Comparison of ENCODE assay signal across 12 cellular contexts in genomic region chr6:151400473-151400872, GRCh38. TPM values are rescaled to one million over a fixed set of nuclear protein-coding genes. Genes with fewer than 3 reads are reported as not detected.
DNase-seq lines count a peak whose midpoint lies in the region; ATAC-seq and TF ChIP-seq lines count a peak whose summit lies in the region.
"Had no signal": no experiment of that assay in that cellular context is flagged by ENCODE, and none has a peak within 500 bp of the region (broad histone marks: within the 10 kb centered on the region; RNA-seq: fewer than 3 reads in every experiment).

No MANE protein-coding gene starts in this region.

- no peak overlapping the region for H2BK5ac ChIP-seq in mesenchymal stem cell (ENCODE audit: low read depth, low read length, poor library complexity, severe bottlenecking)

- H4K91ac ChIP-seq in mesenchymal stem cell (ENCODE audit: low read length): no peak overlapping the region

- DNase-seq in CD4-positive, CD25-positive, alpha-beta regulatory T cell: no peak
- DNase-seq in HCEC 1CT (peak; percentile 73), mesenchymal stem cell (peak; percentile 29), NCI-H524 (lab: John Stamatoyannopoulos, UW) (no peak), lower leg skin (ENCODE audit: low spot score in 2 of 2) (no peak), NCI-H345 treated with DMSO at 0.1 percent for 48 hours (lab: John Stamatoyannopoulos, UW; ENCODE audit: unreplicated experiment) (no peak)
- DNase-seq: body of pancreas, DND-41, NCI-H2107, OCI-M1, T-helper 9 cell had no signal

- H2AK5ac ChIP-seq in mesenchymal stem cell (ENCODE audit: low read length, severe bottlenecking): no peak overlapping the region

- no peaks in the 10 kb centered on the region for H3K79me1 ChIP-seq in mesenchymal stem cell (replicated peaks; ENCODE audit: low read length, poor library complexity, severe bottlenecking)

- WGBS in mesenchymal stem cell: 89% methylated on average over 3 of the region's 6 CpGs
- WGBS in lower leg skin, 2 donors: 61 to 62% methylated on average over 5 to 6 of the region's 6 CpGs

- no peak overlapping the region for H2BK15ac ChIP-seq in mesenchymal stem cell (ENCODE audit: low read depth, poor library complexity, severe bottlenecking)

- H3K36me3 Mint-ChIP-seq in CD4-positive, CD25-positive, alpha-beta regulatory T cell: peaks cover 16% of the 10 kb centered on the region
- peaks cover 76% of the 10 kb centered on the region for H3K36me3 Mint-ChIP-seq in activated T-helper 17 cell treated with anti-CD3 and anti-CD28 coated beads, Interleukin-2, amount 50 U/mL, for 72 hours (ENCODE audit: low read depth)

- TF ChIP-seq POLR2A in lower leg skin (IDR thresholded peaks at IDR 0.05): no peak

- H3K4ac ChIP-seq in mesenchymal stem cell (ENCODE audit: low read depth in 1 of 2, low read length in 2 of 2): no peak overlapping the region

- H3K27ac Mint-ChIP-seq in CD4-positive, CD25-positive, alpha-beta regulatory T cell: peak overlapping the region in 2 of 3 donors; percentile 47 to 85
- H3K27ac Mint-ChIP-seq in activated T-helper 17 cell treated with anti-CD3 and anti-CD28 coated beads, Interleukin-2, amount 50 U/mL, for 72 hours: peak overlapping the region; percentile 58

- no peak overlapping the region for H3K4me3 Mint-ChIP-seq in CD4-positive, CD25-positive, alpha-beta regulatory T cell
- peak overlapping the region; percentile 52 for H3K4me3 Mint-ChIP-seq in activated T-helper 17 cell treated with anti-CD3 and anti-CD28 coated beads, Interleukin-2, amount 50 U/mL, for 72 hours

- no peak overlapping the region for H3K18ac ChIP-seq in mesenchymal stem cell (ENCODE audit: low read depth in 1 of 2, low read length in 2 of 2)

- H3K4me1 ChIP-seq in CD4-positive, CD25-positive, alpha-beta regulatory T cell (ENCODE audit: control insufficient read depth, insufficient read depth, low read length, poor library complexity, severe bottlenecking): peaks cover 50% of the 10 kb centered on the region
- peaks cover 4% of the 10 kb centered on the region for H3K4me1 ChIP-seq in mesenchymal stem cell (ENCODE audit: control insufficient read depth, insufficient read depth, low read depth, low read length)

- TF ChIP-seq CTCF in lower leg skin (IDR thresholded peaks at IDR 0.05): no peak

- H3K23ac ChIP-seq in mesenchymal stem cell (ENCODE audit: low read length in 2 of 2): no peak overlapping the region

- no peak for ATAC-seq in CD4-positive, CD25-positive, alpha-beta regulatory T cell (ENCODE audit: low read depth in 2 of 2)
- ATAC-seq in activated T-helper 17 cell treated with anti-CD3 and anti-CD28 coated beads, Interleukin-2, amount 50 U/mL, for 72 hours (replicated peaks): no peak
- ATAC-seq: body of pancreas had no signal

- H3K14ac ChIP-seq in mesenchymal stem cell (ENCODE audit: low read length in 2 of 2): no peak overlapping the region

- H3K9me3 Mint-ChIP-seq in CD4-positive, CD25-positive, alpha-beta regulatory T cell: no peaks in the 10 kb centered on the region
- H3K9me3 Mint-ChIP-seq in activated T-helper 17 cell treated with anti-CD3 and anti-CD28 coated beads, Interleukin-2, amount 50 U/mL, for 72 hours: no peaks in the 10 kb centered on the region

- H4K8ac ChIP-seq in mesenchymal stem cell (ENCODE audit: low read length): no peak overlapping the region

- H3K9me3 ChIP-seq in CD4-positive, CD25-positive, alpha-beta regulatory T cell (ENCODE audit: control insufficient read depth in 2 of 2, low read length in 2 of 2): no peaks in the 10 kb centered on the region
- H3K9me3 ChIP-seq in mesenchymal stem cell (ENCODE audit: control insufficient read depth, low read length): no peaks in the 10 kb centered on the region
- H3K9me3 ChIP-seq: body of pancreas had no signal

- no peak overlapping the region for H2BK120ac ChIP-seq in mesenchymal stem cell (ENCODE audit: low read depth, low read length)

- no peak overlapping the region for H3K27ac ChIP-seq in CD4-positive, CD25-positive, alpha-beta regulatory T cell (ENCODE audit: insufficient read depth, low read length, poor library complexity, severe bottlenecking)
- H3K27ac ChIP-seq in mesenchymal stem cell (ENCODE audit: low read length, poor library complexity, severe bottlenecking): no peak overlapping the region
- H3K27ac ChIP-seq: body of pancreas had no signal

- H3K4me2 ChIP-seq in mesenchymal stem cell (ENCODE audit: low read length, poor library complexity, severe bottlenecking): no peak overlapping the region

- no peak overlapping the region for H3K4me3 ChIP-seq in CD4-positive, CD25-positive, alpha-beta regulatory T cell (ENCODE audit: low read depth, low read length)
- H3K4me3 ChIP-seq in mesenchymal stem cell (ENCODE audit: insufficient read depth in 1 of 2, low read depth in 1 of 2, low read length in 2 of 2): no peak overlapping the region
- H3K4me3 ChIP-seq in lower leg skin (ENCODE audit: low read depth, poor library complexity, severe bottlenecking): no peak overlapping the region
- H3K4me3 ChIP-seq: body of pancreas had no signal

- H2AFZ ChIP-seq in mesenchymal stem cell (ENCODE audit: low read depth, low read length): no peak overlapping the region

- peaks cover 26% of the 10 kb centered on the region for H3K36me3 ChIP-seq in CD4-positive, CD25-positive, alpha-beta regulatory T cell (ENCODE audit: control insufficient read depth, insufficient read depth, low read length)
- H3K36me3 ChIP-seq in mesenchymal stem cell (ENCODE audit: control insufficient read depth in 1 of 2, insufficient read depth in 2 of 2, low read depth in 1 of 2, low read length in 2 of 2): peaks cover 6 to 46% of the 10 kb centered on the region in 2 experiments

- no peak overlapping the region for H2BK12ac ChIP-seq in mesenchymal stem cell (ENCODE audit: low read length in 2 of 2)

- no peak overlapping the region for H3K9ac ChIP-seq in mesenchymal stem cell (ENCODE audit: low read length)

- peaks cover 18 to 77% (median 59%) of the 10 kb centered on the region in 4 donors for H3K4me1 Mint-ChIP-seq in CD4-positive, CD25-positive, alpha-beta regulatory T cell
- H3K4me1 Mint-ChIP-seq in activated T-helper 17 cell treated with anti-CD3 and anti-CD28 coated beads, Interleukin-2, amount 50 U/mL, for 72 hours: peaks cover 21% of the 10 kb centered on the region

- no peaks in the 10 kb centered on the region for H3K27me3 ChIP-seq in CD4-positive, CD25-positive, alpha-beta regulatory T cell (ENCODE audit: control insufficient read depth, insufficient read depth, low read length)
- no peaks in the 10 kb centered on the region for H3K27me3 ChIP-seq in mesenchymal stem cell (ENCODE audit: control insufficient read depth in 1 of 2, insufficient read depth in 1 of 2, low read length in 2 of 2)
- H3K27me3 ChIP-seq: body of pancreas had no signal

- no peaks in the 10 kb centered on the region for H3K27me3 Mint-ChIP-seq in CD4-positive, CD25-positive, alpha-beta regulatory T cell
- H3K27me3 Mint-ChIP-seq in activated T-helper 17 cell treated with anti-CD3 and anti-CD28 coated beads, Interleukin-2, amount 50 U/mL, for 72 hours: no peaks in the 10 kb centered on the region

- intact Hi-C loops in lower leg skin (cut with DNase I; ENCODE audit: low total_unique reads): no loop called here

RNA-seq across cellular contexts. Expression of gene ZBTB2, which starts 9.1 kb away (rescaled TPM):
- 31.9 TPM for total RNA-seq in CD4-positive, CD25-positive, alpha-beta regulatory T cell
- 10 to 100 TPM; 18.0 to 20.9 (median 19.5) TPM for polyA plus RNA-seq in CD4-positive, CD25-positive, alpha-beta regulatory T cell
- total RNA-seq in activated T-helper 17 cell treated with anti-CD3 and anti-CD28 coated beads, Interleukin-2, amount 50 U/mL, for 72 hours: 10 to 100 TPM; 12.9 to 19.0 TPM
- 18.4 TPM for polyA plus RNA-seq in mesenchymal stem cell (2013, experiment 1 of 2)
- polyA plus RNA-seq in mesenchymal stem cell (2013, experiment 2 of 2): 18.0 TPM
- total RNA-seq in lower leg skin: 10 to 100 TPM; 10.9 to 12.3 (median 11.3) TPM

RNA-seq across cellular contexts. Expression of gene RMND1, which starts 51.5 kb away (rescaled TPM):
- 10.4 TPM for total RNA-seq in CD4-positive, CD25-positive, alpha-beta regulatory T cell
- 10 to 100 TPM; 10.2 to 13.3 (median 11.9) TPM for polyA plus RNA-seq in CD4-positive, CD25-positive, alpha-beta regulatory T cell
- total RNA-seq in activated T-helper 17 cell treated with anti-CD3 and anti-CD28 coated beads, Interleukin-2, amount 50 U/mL, for 72 hours: 10 to 100 TPM; 22.2 to 23.9 TPM
- polyA plus RNA-seq in mesenchymal stem cell (2013, experiment 1 of 2): 12.9 TPM
- 12.5 TPM for polyA plus RNA-seq in mesenchymal stem cell (2013, experiment 2 of 2)
- total RNA-seq in lower leg skin: 10 to 100 TPM; 11.7 to 21.7 (median 16.6) TPM

Comparison
In these comparisons a context has a peak if more than half of its experiments do, and no peak if none do; other contexts are left out.
1. DNase-seq: peak in HCEC 1CT (single experiment) and mesenchymal stem cell (single experiment); none in CD4-positive, CD25-positive, alpha-beta regulatory T cell (0 of 3), NCI-H524 (0 of 2), lower leg skin (0 of 2) and NCI-H345 treated with DMSO at 0.1 percent for 48 hours (single experiment).